ENCODE assay signal across 1 cellular context in the genomic region with DNA sequence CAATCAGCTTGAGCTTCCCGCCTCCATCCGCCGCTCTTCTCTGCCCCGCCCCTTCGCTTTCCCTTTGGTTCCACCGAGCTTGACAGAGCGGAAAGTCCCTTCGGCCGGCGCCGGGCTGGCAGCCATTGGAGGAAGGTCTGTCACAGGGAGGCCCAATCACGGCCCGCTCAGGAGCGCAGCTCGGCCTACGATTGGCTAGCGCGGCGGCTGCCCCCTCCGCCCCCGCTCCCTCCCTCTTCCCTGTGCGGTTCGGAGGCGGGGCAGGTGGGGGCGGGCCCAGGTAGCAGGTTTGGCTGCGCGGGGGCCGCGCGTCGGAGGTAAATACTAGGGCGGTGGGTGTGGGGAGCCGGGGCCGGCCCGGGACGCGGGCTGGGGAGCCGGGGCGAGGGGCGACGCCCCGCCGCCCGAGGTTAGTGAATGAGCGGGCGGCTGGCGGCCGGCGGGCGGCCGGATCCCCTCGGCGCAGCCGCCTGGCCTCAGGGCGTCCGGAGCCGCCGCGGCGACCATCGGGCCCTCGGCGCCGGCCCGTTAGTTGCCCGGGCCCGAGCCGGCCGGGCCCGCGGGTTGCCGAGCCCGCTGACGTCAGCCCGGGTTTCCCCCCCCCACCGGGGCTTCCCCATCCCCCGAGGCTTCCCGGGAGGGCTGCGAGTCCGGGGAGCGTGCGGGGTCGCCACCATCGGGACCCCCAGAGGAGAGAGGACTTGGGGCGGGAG.
TF ChIP-seq lines count a peak whose summit lies in the region.

A gene (plus strand): TSS at position 279 of the 713 bp plus-strand sequence. CDS start 7,613 bp downstream, outside the sequence.

TF ChIP-seq in K562, 482 proteins besides CTCF, POLR2A, EP300 and RAD21 (continued from another document and continues in another):
- TF ChIP-seq, protein P1, sequence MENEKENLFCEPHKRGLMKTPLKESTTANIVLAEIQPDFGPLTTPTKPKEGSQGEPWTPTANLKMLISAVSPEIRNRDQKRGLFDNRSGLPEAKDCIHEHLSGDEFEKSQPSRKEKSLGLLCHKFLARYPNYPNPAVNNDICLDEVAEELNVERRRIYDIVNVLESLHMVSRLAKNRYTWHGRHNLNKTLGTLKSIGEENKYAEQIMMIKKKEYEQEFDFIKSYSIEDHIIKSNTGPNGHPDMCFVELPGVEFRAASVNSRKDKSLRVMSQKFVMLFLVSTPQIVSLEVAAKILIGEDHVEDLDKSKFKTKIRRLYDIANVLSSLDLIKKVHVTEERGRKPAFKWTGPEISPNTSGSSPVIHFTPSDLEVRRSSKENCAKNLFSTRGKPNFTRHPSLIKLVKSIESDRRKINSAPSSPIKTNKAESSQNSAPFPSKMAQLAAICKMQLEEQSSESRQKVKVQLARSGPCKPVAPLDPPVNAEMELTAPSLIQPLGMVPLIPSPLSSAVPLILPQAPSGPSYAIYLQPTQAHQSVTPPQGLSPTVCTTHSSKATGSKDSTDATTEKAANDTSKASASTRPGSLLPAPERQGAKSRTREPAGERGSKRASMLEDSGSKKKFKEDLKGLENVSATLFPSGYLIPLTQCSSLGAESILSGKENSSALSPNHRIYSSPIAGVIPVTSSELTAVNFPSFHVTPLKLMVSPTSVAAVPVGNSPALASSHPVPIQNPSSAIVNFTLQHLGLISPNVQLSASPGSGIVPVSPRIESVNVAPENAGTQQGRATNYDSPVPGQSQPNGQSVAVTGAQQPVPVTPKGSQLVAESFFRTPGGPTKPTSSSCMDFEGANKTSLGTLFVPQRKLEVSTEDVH (IDR thresholded peaks at IDR 0.05; ENCODE audit: low read depth, partially characterized antibody) = no peak
- TF ChIP-seq ZNF384 (IDR thresholded peaks at IDR 0.05; ENCODE audit: low read depth, low read length) (no peak), ETV5 (CRISPR knock-in tag; IDR thresholded peaks at IDR 0.05; ENCODE audit: low read depth) (no peak), KLF16 (IDR thresholded peaks at IDR 0.05) (peak; percentile 30; the same call in 1 of the 2 replicates), CBFB (CRISPR knock-in tag; IDR thresholded peaks at IDR 0.05) (no peak), SRSF1 (IDR thresholded peaks at IDR 0.05; ENCODE audit: low read depth, low read length) (no peak), ESRRA (IDR thresholded peaks at IDR 0.05; ENCODE audit: borderline replicate concordance, low read depth) (no peak; the same call in 1 of the 2 replicates), HNRNPUL1 (IDR thresholded peaks at IDR 0.05; ENCODE audit: low read length) (no peak), SMARCA5 (IDR thresholded peaks at IDR 0.05) (no peak), ZNF311 (CRISPR knock-in tag; IDR thresholded peaks at IDR 0.05) (no peak), ZBTB1 (CRISPR knock-in tag; IDR thresholded peaks at IDR 0.05; ENCODE audit: borderline replicate concordance, low read depth) (no peak), HLTF (IDR thresholded peaks at IDR 0.05) (no peak), LEF1 (IDR thresholded peaks at IDR 0.05) (no peak), ZNF75A (CRISPR knock-in tag; IDR thresholded peaks at IDR 0.05) (no peak), ZNF695 (CRISPR knock-in tag; IDR thresholded peaks at IDR 0.05) (no peak), ZNF165 (CRISPR knock-in tag; IDR thresholded peaks at IDR 0.05; ENCODE audit: borderline replicate concordance) (no peak), FOXJ3 (CRISPR knock-in tag; IDR thresholded peaks at IDR 0.05) (no peak), CAMTA2 (CRISPR knock-in tag; conservative IDR thresholded peaks at IDR 0.05) (no peak), PCBP1 (IDR thresholded peaks at IDR 0.05; ENCODE audit: low read depth, low read length, poor library complexity, severe bottlenecking) (no peak)
- TF ChIP-seq, protein P2, sequence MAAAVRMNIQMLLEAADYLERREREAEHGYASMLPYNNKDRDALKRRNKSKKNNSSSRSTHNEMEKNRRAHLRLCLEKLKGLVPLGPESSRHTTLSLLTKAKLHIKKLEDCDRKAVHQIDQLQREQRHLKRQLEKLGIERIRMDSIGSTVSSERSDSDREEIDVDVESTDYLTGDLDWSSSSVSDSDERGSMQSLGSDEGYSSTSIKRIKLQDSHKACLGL (CRISPR knock-in tag; IDR thresholded peaks at IDR 0.05; ENCODE audit: borderline replicate concordance, poor library complexity, severe bottlenecking) = no peak
- TF ChIP-seq, protein P3, sequence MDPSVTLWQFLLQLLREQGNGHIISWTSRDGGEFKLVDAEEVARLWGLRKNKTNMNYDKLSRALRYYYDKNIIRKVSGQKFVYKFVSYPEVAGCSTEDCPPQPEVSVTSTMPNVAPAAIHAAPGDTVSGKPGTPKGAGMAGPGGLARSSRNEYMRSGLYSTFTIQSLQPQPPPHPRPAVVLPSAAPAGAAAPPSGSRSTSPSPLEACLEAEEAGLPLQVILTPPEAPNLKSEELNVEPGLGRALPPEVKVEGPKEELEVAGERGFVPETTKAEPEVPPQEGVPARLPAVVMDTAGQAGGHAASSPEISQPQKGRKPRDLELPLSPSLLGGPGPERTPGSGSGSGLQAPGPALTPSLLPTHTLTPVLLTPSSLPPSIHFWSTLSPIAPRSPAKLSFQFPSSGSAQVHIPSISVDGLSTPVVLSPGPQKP (CRISPR knock-in tag; IDR thresholded peaks at IDR 0.05) = no peak
- TF ChIP-seq, protein P4, sequence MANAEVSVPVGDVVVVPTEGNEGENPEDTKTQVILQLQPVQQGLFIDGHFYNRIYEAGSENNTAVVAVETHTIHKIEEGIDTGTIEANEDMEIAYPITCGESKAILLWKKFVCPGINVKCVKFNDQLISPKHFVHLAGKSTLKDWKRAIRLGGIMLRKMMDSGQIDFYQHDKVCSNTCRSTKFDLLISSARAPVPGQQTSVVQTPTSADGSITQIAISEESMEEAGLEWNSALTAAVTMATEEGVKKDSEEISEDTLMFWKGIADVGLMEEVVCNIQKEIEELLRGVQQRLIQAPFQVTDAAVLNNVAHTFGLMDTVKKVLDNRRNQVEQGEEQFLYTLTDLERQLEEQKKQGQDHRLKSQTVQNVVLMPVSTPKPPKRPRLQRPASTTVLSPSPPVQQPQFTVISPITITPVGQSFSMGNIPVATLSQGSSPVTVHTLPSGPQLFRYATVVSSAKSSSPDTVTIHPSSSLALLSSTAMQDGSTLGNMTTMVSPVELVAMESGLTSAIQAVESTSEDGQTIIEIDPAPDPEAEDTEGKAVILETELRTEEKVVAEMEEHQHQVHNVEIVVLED (CRISPR knock-in tag; IDR thresholded peaks at IDR 0.05) = peak; percentile 55; the same call in 1 of the 2 replicates
- TF ChIP-seq, protein P5, sequence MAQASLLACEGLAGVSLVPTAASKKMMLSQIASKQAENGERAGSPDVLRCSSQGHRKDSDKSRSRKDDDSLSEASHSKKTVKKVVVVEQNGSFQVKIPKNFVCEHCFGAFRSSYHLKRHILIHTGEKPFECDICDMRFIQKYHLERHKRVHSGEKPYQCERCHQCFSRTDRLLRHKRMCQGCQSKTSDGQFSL (CRISPR knock-in tag; IDR thresholded peaks at IDR 0.05) = peak; percentile 59
- TF ChIP-seq, protein P5 (tag; IDR thresholded peaks at IDR 0.05) = peak in 1 of 2 experiments; percentile 82; a peak in 2 of 4 replicates
- TF ChIP-seq, protein P6, sequence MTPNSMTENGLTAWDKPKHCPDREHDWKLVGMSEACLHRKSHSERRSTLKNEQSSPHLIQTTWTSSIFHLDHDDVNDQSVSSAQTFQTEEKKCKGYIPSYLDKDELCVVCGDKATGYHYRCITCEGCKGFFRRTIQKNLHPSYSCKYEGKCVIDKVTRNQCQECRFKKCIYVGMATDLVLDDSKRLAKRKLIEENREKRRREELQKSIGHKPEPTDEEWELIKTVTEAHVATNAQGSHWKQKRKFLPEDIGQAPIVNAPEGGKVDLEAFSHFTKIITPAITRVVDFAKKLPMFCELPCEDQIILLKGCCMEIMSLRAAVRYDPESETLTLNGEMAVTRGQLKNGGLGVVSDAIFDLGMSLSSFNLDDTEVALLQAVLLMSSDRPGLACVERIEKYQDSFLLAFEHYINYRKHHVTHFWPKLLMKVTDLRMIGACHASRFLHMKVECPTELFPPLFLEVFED (CRISPR knock-in tag; conservative IDR thresholded peaks at IDR 0.05) = no peak
- TF ChIP-seq, protein P7, sequence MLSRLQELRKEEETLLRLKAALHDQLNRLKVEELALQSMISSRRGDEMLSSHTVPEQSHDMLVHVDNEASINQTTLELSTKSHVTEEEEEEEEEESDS (CRISPR knock-in tag; IDR thresholded peaks at IDR 0.05) = no peak
- TF ChIP-seq, protein P8, sequence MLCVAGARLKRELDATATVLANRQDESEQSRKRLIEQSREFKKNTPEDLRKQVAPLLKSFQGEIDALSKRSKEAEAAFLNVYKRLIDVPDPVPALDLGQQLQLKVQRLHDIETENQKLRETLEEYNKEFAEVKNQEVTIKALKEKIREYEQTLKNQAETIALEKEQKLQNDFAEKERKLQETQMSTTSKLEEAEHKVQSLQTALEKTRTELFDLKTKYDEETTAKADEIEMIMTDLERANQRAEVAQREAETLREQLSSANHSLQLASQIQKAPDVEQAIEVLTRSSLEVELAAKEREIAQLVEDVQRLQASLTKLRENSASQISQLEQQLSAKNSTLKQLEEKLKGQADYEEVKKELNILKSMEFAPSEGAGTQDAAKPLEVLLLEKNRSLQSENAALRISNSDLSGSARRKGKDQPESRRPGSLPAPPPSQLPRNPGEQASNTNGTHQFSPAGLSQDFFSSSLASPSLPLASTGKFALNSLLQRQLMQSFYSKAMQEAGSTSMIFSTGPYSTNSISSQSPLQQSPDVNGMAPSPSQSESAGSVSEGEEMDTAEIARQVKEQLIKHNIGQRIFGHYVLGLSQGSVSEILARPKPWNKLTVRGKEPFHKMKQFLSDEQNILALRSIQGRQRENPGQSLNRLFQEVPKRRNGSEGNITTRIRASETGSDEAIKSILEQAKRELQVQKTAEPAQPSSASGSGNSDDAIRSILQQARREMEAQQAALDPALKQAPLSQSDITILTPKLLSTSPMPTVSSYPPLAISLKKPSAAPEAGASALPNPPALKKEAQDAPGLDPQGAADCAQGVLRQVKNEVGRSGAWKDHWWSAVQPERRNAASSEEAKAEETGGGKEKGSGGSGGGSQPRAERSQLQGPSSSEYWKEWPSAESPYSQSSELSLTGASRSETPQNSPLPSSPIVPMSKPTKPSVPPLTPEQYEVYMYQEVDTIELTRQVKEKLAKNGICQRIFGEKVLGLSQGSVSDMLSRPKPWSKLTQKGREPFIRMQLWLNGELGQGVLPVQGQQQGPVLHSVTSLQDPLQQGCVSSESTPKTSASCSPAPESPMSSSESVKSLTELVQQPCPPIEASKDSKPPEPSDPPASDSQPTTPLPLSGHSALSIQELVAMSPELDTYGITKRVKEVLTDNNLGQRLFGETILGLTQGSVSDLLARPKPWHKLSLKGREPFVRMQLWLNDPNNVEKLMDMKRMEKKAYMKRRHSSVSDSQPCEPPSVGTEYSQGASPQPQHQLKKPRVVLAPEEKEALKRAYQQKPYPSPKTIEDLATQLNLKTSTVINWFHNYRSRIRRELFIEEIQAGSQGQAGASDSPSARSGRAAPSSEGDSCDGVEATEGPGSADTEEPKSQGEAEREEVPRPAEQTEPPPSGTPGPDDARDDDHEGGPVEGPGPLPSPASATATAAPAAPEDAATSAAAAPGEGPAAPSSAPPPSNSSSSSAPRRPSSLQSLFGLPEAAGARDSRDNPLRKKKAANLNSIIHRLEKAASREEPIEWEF (CRISPR knock-in tag; IDR thresholded peaks at IDR 0.05) = no peak
- TF ChIP-seq, protein P9, sequence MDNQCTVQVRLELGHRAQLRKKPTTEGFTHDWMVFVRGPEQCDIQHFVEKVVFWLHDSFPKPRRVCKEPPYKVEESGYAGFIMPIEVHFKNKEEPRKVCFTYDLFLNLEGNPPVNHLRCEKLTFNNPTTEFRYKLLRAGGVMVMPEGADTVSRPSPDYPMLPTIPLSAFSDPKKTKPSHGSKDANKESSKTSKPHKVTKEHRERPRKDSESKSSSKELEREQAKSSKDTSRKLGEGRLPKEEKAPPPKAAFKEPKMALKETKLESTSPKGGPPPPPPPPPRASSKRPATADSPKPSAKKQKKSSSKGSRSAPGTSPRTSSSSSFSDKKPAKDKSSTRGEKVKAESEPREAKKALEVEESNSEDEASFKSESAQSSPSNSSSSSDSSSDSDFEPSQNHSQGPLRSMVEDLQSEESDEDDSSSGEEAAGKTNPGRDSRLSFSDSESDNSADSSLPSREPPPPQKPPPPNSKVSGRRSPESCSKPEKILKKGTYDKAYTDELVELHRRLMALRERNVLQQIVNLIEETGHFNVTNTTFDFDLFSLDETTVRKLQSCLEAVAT (IDR thresholded peaks at IDR 0.05) = peak in 1 of 2 experiments; percentile 87; a peak in 2 of 4 replicates
